In genomic region chr4:40216622-40217366, GRCh38 we compare ENCODE assay signal across 12 cellular contexts. TPM values are rescaled to one million over a fixed set of nuclear protein-coding genes. Genes with fewer than 3 reads are reported as not detected.
DNase-seq lines count a peak whose midpoint lies in the region; ATAC-seq and TF ChIP-seq lines count a peak whose summit lies in the region.
"Had no signal": no experiment of that assay in that cellular context is flagged by ENCODE, and none has a peak within 500 bp of the region (broad histone marks: within the 10 kb centered on the region; RNA-seq: fewer than 3 reads in every experiment).

No MANE protein-coding gene starts in this region.

- no peak overlapping the region; the same call in 1 of the 2 replicates for H2AFZ ChIP-seq in SK-N-SH (ENCODE audit: low read depth)

- TF ChIP-seq EP300 in SK-N-SH (IDR thresholded peaks at IDR 0.05; ENCODE audit: borderline replicate concordance in 1 of 2, low read depth in 1 of 2, low read length in 1 of 2) = no peak

- no peak for TF ChIP-seq RAD21 in SK-N-SH (IDR thresholded peaks at IDR 0.05; ENCODE audit: low read length)

- H3K4me1 ChIP-seq in SK-N-SH (ENCODE audit: control insufficient read depth in 1 of 2, insufficient read depth in 2 of 2, low read depth in 1 of 2, low read length in 1 of 2) (peaks cover 3 to 5% of the 10 kb centered on the region in 2 experiments; a peak in 3 of 4 replicates), upper lobe of right lung (no peaks in the 10 kb centered on the region)

- no peaks in the 10 kb centered on the region for H3K27me3 Mint-ChIP-seq in activated naive CD4-positive, alpha-beta T cell treated with anti-CD3 and anti-CD28 coated beads, Interleukin-2, amount 50 U/mL, for 24 hours
- no peaks in the 10 kb centered on the region for H3K27me3 Mint-ChIP-seq in activated naive CD8-positive, alpha-beta T cell treated with anti-CD3 and anti-CD28 coated beads, Interleukin-2, amount 50 U/mL, for 24 hours
- H3K27me3 Mint-ChIP-seq in stimulated activated naive CD8-positive, alpha-beta T cell treated with anti-CD3 and anti-CD28 coated beads, Interleukin-15, amount 100 ng/mL, for 72 hours = no peaks in the 10 kb centered on the region

- no peaks in the 10 kb centered on the region for H3K79me2 ChIP-seq in SK-N-SH (ENCODE audit: insufficient read depth)

- no peaks in the 10 kb centered on the region for H3F3A ChIP-seq in SK-N-SH (replicated peaks; ENCODE audit: insufficient read depth)

- H3K27ac Mint-ChIP-seq in activated naive CD4-positive, alpha-beta T cell treated with anti-CD3 and anti-CD28 coated beads, Interleukin-2, amount 50 U/mL, for 24 hours = peak overlapping the region; percentile 98
- peak overlapping the region; percentile 97 for H3K27ac Mint-ChIP-seq in activated naive CD8-positive, alpha-beta T cell treated with anti-CD3 and anti-CD28 coated beads, Interleukin-2, amount 50 U/mL, for 24 hours
- H3K27ac Mint-ChIP-seq in stimulated activated naive CD8-positive, alpha-beta T cell treated with anti-CD3 and anti-CD28 coated beads, Interleukin-15, amount 100 ng/mL, for 72 hours = peak overlapping the region; percentile 87 to 90

- no peak overlapping the region for H3K4me2 ChIP-seq in SK-N-SH

- no peaks in the 10 kb centered on the region for H3K9me2 ChIP-seq in SK-N-SH

- H3K27ac ChIP-seq in SK-N-SH (ENCODE audit: low read depth in 2 of 2, low read length in 1 of 2) = peak overlapping the region in 1 of 2 experiments; percentile 41; a peak in 1 of 4 replicates
- no peak overlapping the region for H3K27ac ChIP-seq in upper lobe of right lung

- peak overlapping the region; percentile 80 for H3K4me3 Mint-ChIP-seq in activated naive CD4-positive, alpha-beta T cell treated with anti-CD3 and anti-CD28 coated beads, Interleukin-2, amount 50 U/mL, for 24 hours
- H3K4me3 Mint-ChIP-seq in activated naive CD8-positive, alpha-beta T cell treated with anti-CD3 and anti-CD28 coated beads, Interleukin-2, amount 50 U/mL, for 24 hours = peak overlapping the region; percentile 67
- H3K4me3 Mint-ChIP-seq in stimulated activated naive CD8-positive, alpha-beta T cell treated with anti-CD3 and anti-CD28 coated beads, Interleukin-15, amount 100 ng/mL, for 72 hours = peak overlapping the region; percentile 68 to 74

- intact Hi-C loops in upper lobe of right lung (cut with DNase I) = no loop called here

- CTCF ChIA-PET in SK-N-SH (lab: Yijun Ruan, JAX) = no interaction called here

- no peaks in the 10 kb centered on the region for H3K9me3 ChIP-seq in SK-N-SH
- no peaks in the 10 kb centered on the region for H3K9me3 ChIP-seq in upper lobe of right lung

- H3K36me3 Mint-ChIP-seq in activated naive CD4-positive, alpha-beta T cell treated with anti-CD3 and anti-CD28 coated beads, Interleukin-2, amount 50 U/mL, for 24 hours = peaks cover 46% of the 10 kb centered on the region
- H3K36me3 Mint-ChIP-seq in activated naive CD8-positive, alpha-beta T cell treated with anti-CD3 and anti-CD28 coated beads, Interleukin-2, amount 50 U/mL, for 24 hours (ENCODE audit: low read depth) = peaks cover 78% of the 10 kb centered on the region

- peak; percentile 45 for ATAC-seq in activated naive CD8-positive, alpha-beta T cell treated with anti-CD3 and anti-CD28 coated beads, Interleukin-2, amount 50 U/mL, for 24 hours
- ATAC-seq in stimulated activated naive CD8-positive, alpha-beta T cell treated with anti-CD3 and anti-CD28 coated beads, Interleukin-15, amount 100 ng/mL, for 72 hours = peak; percentile 66
- ATAC-seq in upper lobe of right lung = no peak
- ATAC-seq: sciatic nerve had no signal

- no peaks in the 10 kb centered on the region for H3K27me3 ChIP-seq in SK-N-SH (ENCODE audit: insufficient read depth)
- H3K27me3 ChIP-seq in upper lobe of right lung = no peaks in the 10 kb centered on the region

- 79% methylated on average over 4 of the region's 4 CpGs for WGBS in SK-N-SH (ENCODE audit: low lambda C conversion rate)

- H3K4me3 ChIP-seq in SK-N-SH (ENCODE audit: low read depth in 2 of 2, low read length in 1 of 2) = no peak overlapping the region
- H3K4me3 ChIP-seq in upper lobe of right lung = no peak overlapping the region

- no peaks in the 10 kb centered on the region for H4K20me1 ChIP-seq in SK-N-SH (ENCODE audit: insufficient read depth)

- TF ChIP-seq CTCF in SK-N-SH (IDR thresholded peaks at IDR 0.05) (no peak), upper lobe of right lung (IDR thresholded peaks at IDR 0.05) (no peak)

- peaks cover 96% of the 10 kb centered on the region for H3K4me1 Mint-ChIP-seq in activated naive CD4-positive, alpha-beta T cell treated with anti-CD3 and anti-CD28 coated beads, Interleukin-2, amount 50 U/mL, for 24 hours
- H3K4me1 Mint-ChIP-seq in activated naive CD8-positive, alpha-beta T cell treated with anti-CD3 and anti-CD28 coated beads, Interleukin-2, amount 50 U/mL, for 24 hours = peaks cover 98% of the 10 kb centered on the region
- peaks cover 96% of the 10 kb centered on the region for H3K4me1 Mint-ChIP-seq in stimulated activated naive CD8-positive, alpha-beta T cell treated with anti-CD3 and anti-CD28 coated beads, Interleukin-15, amount 100 ng/mL, for 72 hours

- H3K9me3 Mint-ChIP-seq in activated naive CD4-positive, alpha-beta T cell treated with anti-CD3 and anti-CD28 coated beads, Interleukin-2, amount 50 U/mL, for 24 hours = peaks cover 5% of the 10 kb centered on the region
- no peaks in the 10 kb centered on the region for H3K9me3 Mint-ChIP-seq in activated naive CD8-positive, alpha-beta T cell treated with anti-CD3 and anti-CD28 coated beads, Interleukin-2, amount 50 U/mL, for 24 hours
- H3K9me3 Mint-ChIP-seq in stimulated activated naive CD8-positive, alpha-beta T cell treated with anti-CD3 and anti-CD28 coated beads, Interleukin-15, amount 100 ng/mL, for 72 hours = no peaks in the 10 kb centered on the region

- H3K36me3 ChIP-seq in SK-N-SH (replicated peaks in 1 of 2; ENCODE audit: control insufficient read depth in 1 of 2, insufficient read depth in 2 of 2, low read length in 1 of 2) (no peaks in the 10 kb centered on the region), upper lobe of right lung (no peaks in the 10 kb centered on the region)

- no peak overlapping the region for H3K9ac ChIP-seq in SK-N-SH

- POLR2A ChIA-PET in SK-N-SH (lab: Yijun Ruan, JAX) = no interaction called here

- DNase-seq in activated naive CD4-positive, alpha-beta T cell treated with Interleukin-2 at 50 U/mL for 16 hours = no peak
- DNase-seq in SK-N-SH (no peak), upper lobe of right lung (no peak), cortex of kidney (lab: John Stamatoyannopoulos, UW) (no peak)
- DNase-seq in activated naive CD8-positive, alpha-beta T cell treated with anti-CD3 and anti-CD28 coated beads, Interleukin-2, amount 50 U/mL, for 24 hours = no peak
- DNase-seq in stimulated activated naive CD8-positive, alpha-beta T cell treated with anti-CD3 and anti-CD28 coated beads, Interleukin-15, amount 100 ng/mL, for 72 hours = peak in 1 of 2 donors; percentile 6
- no peak for DNase-seq in effector CD8-positive, alpha-beta T cell (lab: John Stamatoyannopoulos, UW)
- DNase-seq: NCI-H1694, SIG-M5 had no signal

TF ChIP-seq in SK-N-SH, 30 proteins besides CTCF, POLR2A, EP300 and RAD21:
- TF ChIP-seq EZH2phosphoT487 (IDR thresholded peaks at IDR 0.05; ENCODE audit: borderline replicate concordance, low read depth) (no peak), PBX3 (IDR thresholded peaks at IDR 0.05) (peak; percentile 51; the same call in 1 of the 2 replicates), TCF12 (IDR thresholded peaks at IDR 0.05) (peak; percentile 61)

RNA-seq across cellular contexts. Expression of gene RHOH, which starts 20.0 kb away (rescaled TPM):
- not detected in 2 replicates for polyA plus RNA-seq in SK-N-SH (2012; rRNA removed)
- not detected in 2 replicates for polyA plus RNA-seq in SK-N-SH (2012; cell fraction: cytosol; rRNA removed)
- not detected in 2 replicates for polyA plus RNA-seq in SK-N-SH (2012; cell fraction: nucleus; rRNA removed)
- 8.8 TPM for total RNA-seq in upper lobe of right lung
- total RNA-seq: MCF 10A had no signal
